Comparison of ENCODE assay signal across 17 cellular contexts in the genomic region with DNA sequence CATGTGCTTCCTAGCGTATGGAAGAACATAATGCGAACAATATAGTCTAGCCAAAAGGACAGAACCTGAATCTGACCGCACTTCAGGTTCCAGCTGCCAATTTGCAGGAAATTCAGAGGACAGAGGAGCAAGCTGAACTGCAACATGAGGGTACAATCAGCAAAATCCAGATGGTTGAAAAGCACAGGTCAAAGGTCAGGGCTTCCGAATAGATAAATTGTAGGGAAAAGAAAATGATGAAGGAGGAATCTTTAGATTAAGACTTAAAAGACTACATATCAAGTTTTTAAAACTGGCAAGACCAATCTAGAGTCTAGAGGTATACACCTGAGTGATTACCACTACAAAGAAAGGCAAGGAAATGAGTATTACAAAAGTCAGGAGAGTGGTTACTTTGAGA.
"Had no signal": no experiment of that assay in that cellular context is flagged by ENCODE, and none has a peak within 500 bp of the region (broad histone marks: within the 10 kb centered on the region; RNA-seq: fewer than 3 reads in every experiment).

No MANE protein-coding gene starts in this region.

- H3K27me3 ChIP-seq: colonic mucosa had no signal

- H3K4me3 ChIP-seq: colonic mucosa had no signal

- H3K4me1 ChIP-seq: colonic mucosa had no signal

- H3K27ac ChIP-seq: colonic mucosa had no signal

- H3K4me3 Mint-ChIP-seq: activated CD8-positive, alpha-beta memory T cell treated with anti-CD3 and anti-CD28 coated beads, Interleukin-2, amount 10 ng/mL, durations not matched to agents 7 days and 5 days; activated naive CD4-positive, alpha-beta T cell treated with anti-CD3 and anti-CD28 coated beads, Interleukin-2, amount 10 ng/mL, durations not matched to agents 7 days and 5 days; natural killer cell; stimulated activated effector memory CD8-positive, alpha-beta T cell treated with anti-CD3 and anti-CD28 coated beads, Interleukin-12 subunit alpha, Interleukin-12 subunit beta, amount 100 ng/mL, for 72 hours had no signal

- H3K27ac Mint-ChIP-seq: activated CD8-positive, alpha-beta memory T cell treated with anti-CD3 and anti-CD28 coated beads, Interleukin-2, amount 10 ng/mL, durations not matched to agents 7 days and 5 days; activated naive CD4-positive, alpha-beta T cell treated with anti-CD3 and anti-CD28 coated beads, Interleukin-2, amount 10 ng/mL, durations not matched to agents 7 days and 5 days; activated T-helper 2 cell treated with anti-CD3 and anti-CD28 coated beads, Interferon-gamma antibody, Interleukin-2, Interleukin-4, amounts not matched to agents 10 μg/mL and 5 μg/mL and 100 μg/mL, durations not matched to agents 14 hours and 24 hours and 36 hours; natural killer cell; stimulated activated effector memory CD8-positive, alpha-beta T cell treated with anti-CD3 and anti-CD28 coated beads, Interleukin-12 subunit alpha, Interleukin-12 subunit beta, amount 100 ng/mL, for 72 hours had no signal

- H3K9me3 ChIP-seq: colonic mucosa had no signal

- ATAC-seq: activated CD8-positive, alpha-beta memory T cell treated with anti-CD3 and anti-CD28 coated beads, Interleukin-2, amount 10 ng/mL, durations not matched to agents 7 days and 5 days; left ventricle myocardium superior; natural killer cell; stimulated activated effector memory CD8-positive, alpha-beta T cell treated with anti-CD3 and anti-CD28 coated beads, Interleukin-12 subunit alpha, Interleukin-12 subunit beta, amount 100 ng/mL, for 72 hours had no signal

- H3K9me3 Mint-ChIP-seq: activated naive CD4-positive, alpha-beta T cell treated with anti-CD3 and anti-CD28 coated beads, Interleukin-2, amount 10 ng/mL, durations not matched to agents 7 days and 5 days; activated T-helper 2 cell treated with anti-CD3 and anti-CD28 coated beads, Interferon-gamma antibody, Interleukin-2, Interleukin-4, amounts not matched to agents 10 μg/mL and 5 μg/mL and 100 μg/mL, durations not matched to agents 14 hours and 24 hours and 36 hours; natural killer cell; stimulated activated effector memory CD8-positive, alpha-beta T cell treated with anti-CD3 and anti-CD28 coated beads, Interleukin-12 subunit alpha, Interleukin-12 subunit beta, amount 100 ng/mL, for 72 hours had no signal

- H3K27me3 Mint-ChIP-seq: activated CD8-positive, alpha-beta memory T cell treated with anti-CD3 and anti-CD28 coated beads, Interleukin-2, amount 10 ng/mL, durations not matched to agents 7 days and 5 days; activated naive CD4-positive, alpha-beta T cell treated with anti-CD3 and anti-CD28 coated beads, Interleukin-2, amount 10 ng/mL, durations not matched to agents 7 days and 5 days had no signal

- DNase-seq: activated CD4-positive, alpha-beta T cell treated with anti-CD3 and anti-CD28 coated beads for 1 hour; activated CD4-positive, alpha-beta T cell treated with anti-CD3 and anti-CD28 coated beads, Interleukin-2, amount 50 U/mL, for 48 hours; activated CD8-positive, alpha-beta memory T cell treated with anti-CD3 and anti-CD28 coated beads, Interleukin-2, amount 10 ng/mL, durations not matched to agents 7 days and 5 days; activated naive CD4-positive, alpha-beta T cell treated with anti-CD3 and anti-CD28 coated beads, Interleukin-2, amount 10 ng/mL, durations not matched to agents 7 days and 5 days; activated T-cell treated with anti-CD3 and anti-CD28 coated beads, Interleukin-2, amount 50 U/mL, for 1 hour; caudate nucleus; colonic mucosa; foreskin fibroblast; kidney glomerular epithelial cell; left ventricle myocardium superior; mesenchymal stem cell; natural killer cell; nucleus accumbens; stimulated activated CD4-positive, alpha-beta T cell treated with anti-CD3 and anti-CD28 coated beads, Interleukin-12 subunit alpha, Interleukin-12 subunit beta, amount 100 ng/mL, for 4 hours; stimulated activated CD4-positive, alpha-beta T cell treated with anti-CD3 and anti-CD28 coated beads, Interleukin-2, amount 100 ng/mL, for 24 hours had no signal
